Comparison of ENCODE assay signal across 20 cellular contexts in the genomic region with DNA sequence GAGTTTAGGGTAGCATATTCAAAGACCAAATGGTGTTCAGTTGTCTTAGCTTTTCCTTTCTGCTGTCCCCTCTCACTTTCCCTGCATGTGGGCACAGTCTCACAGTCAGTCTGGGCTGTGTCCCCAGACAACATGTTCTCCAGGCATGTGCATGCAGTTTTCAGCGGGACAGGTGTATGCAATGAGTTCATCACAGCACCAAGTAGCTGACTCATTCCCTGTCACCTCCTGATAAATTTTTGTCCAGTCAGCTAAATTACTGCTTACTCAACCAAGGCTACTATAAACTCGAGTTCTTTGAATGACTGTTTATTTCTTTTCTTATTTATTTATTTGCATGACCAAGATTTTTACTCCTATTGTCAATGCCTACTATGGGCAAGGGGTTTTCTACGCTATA.
"Had no signal": no experiment of that assay in that cellular context is flagged by ENCODE, and none has a peak within 500 bp of the region (broad histone marks: within the 10 kb centered on the region; RNA-seq: fewer than 3 reads in every experiment).

No MANE protein-coding gene starts in this region.

- H3K4me3 ChIP-seq: esophagus squamous epithelium, heart right ventricle had no signal

- H3K27me3 ChIP-seq: esophagus squamous epithelium, heart right ventricle had no signal

- H3K36me3 ChIP-seq: esophagus squamous epithelium, heart right ventricle had no signal

- DNase-seq: activated CD4-positive, alpha-beta T cell treated with anti-CD3 and anti-CD28 coated beads for 48 hours; activated CD4-positive, CD25-positive, alpha-beta regulatory T cell; activated CD8-positive, alpha-beta T cell treated with anti-CD3 and anti-CD28 coated beads for 36 hours; activated naive CD4-positive, alpha-beta T cell treated with anti-CD3 and anti-CD28 coated beads for 36 hours; activated naive CD8-positive, alpha-beta T cell treated with anti-CD3 and anti-CD28 coated beads, Interleukin-2, amount 50 U/mL, for 24 hours; activated T-cell treated with anti-CD3 and anti-CD28 coated beads, Interleukin-2, amount 50 U/mL, for 1 hour; aorta; cerebellar nuclear complex; cortex of kidney; effector CD4-positive, alpha-beta T cell; esophagus squamous epithelium; heart right ventricle; immature natural killer cell; nucleus accumbens; posterior cingulate gyrus; stimulated activated CD4-positive, alpha-beta T cell treated with anti-CD3 and anti-CD28 coated beads, Interleukin-12 subunit alpha, Interleukin-12 subunit beta, amount 100 ng/mL, for 4 hours; stimulated activated CD4-positive, alpha-beta T cell treated with anti-CD3 and anti-CD28 coated beads, Interleukin-1b, Interleukin-23, amount 100 ng/mL, for 48 hours; stimulated activated CD8-positive, alpha-beta memory T cell treated with anti-CD3 and anti-CD28 coated beads, Interleukin-4, amount 100 ng/mL, for 48 hours; stimulated activated naive CD4-positive, alpha-beta T cell; T-helper 9 cell had no signal

- H3K27ac ChIP-seq: esophagus squamous epithelium, heart right ventricle had no signal

- ATAC-seq: activated CD8-positive, alpha-beta T cell treated with anti-CD3 and anti-CD28 coated beads for 36 hours; activated naive CD8-positive, alpha-beta T cell treated with anti-CD3 and anti-CD28 coated beads, Interleukin-2, amount 50 U/mL, for 24 hours; heart right ventricle had no signal

- H3K4me1 ChIP-seq: esophagus squamous epithelium, heart right ventricle had no signal

- H3K9me3 ChIP-seq: esophagus squamous epithelium, heart right ventricle had no signal
